In genomic region chr19:49639401-49640112, GRCh38 we compare ENCODE assay signal across 8 cellular contexts. TPM values are rescaled to one million over a fixed set of nuclear protein-coding genes. Genes with fewer than 3 reads are reported as not detected.
A peak's percentile ranks its signal among the peaks of the same experiment; 100 is the strongest.
DNase-seq lines count a peak whose midpoint lies in the region; ATAC-seq and TF ChIP-seq lines count a peak whose summit lies in the region.

No MANE protein-coding gene starts in this region.

- no peak for DNase-seq in activated T-cell treated with anti-CD3 and anti-CD28 coated beads, Interleukin-2, amount 50 U/mL, for 72 hours
- no peak for DNase-seq in activated T-cell treated with anti-CD3 and anti-CD28 coated beads for 4 hours
- peak; percentile 28 for DNase-seq in astrocyte of the hippocampus (ENCODE audit: low read depth, low spot score)
- peak in 1 of 2 donors; percentile 39 for DNase-seq in lower leg skin (ENCODE audit: low spot score in 2 of 2)
- peak; percentile 19 for DNase-seq in transverse colon
- no peak for DNase-seq in iPS-NIHi11 (ENCODE audit: low spot score)
- DNase-seq in medulla oblongata (ENCODE audit: extremely low spot score): no peak
- DNase-seq in AML-193 (lab: John Stamatoyannopoulos, UW): no peak

- intact Hi-C loops in lower leg skin (cut with DNase I; ENCODE audit: low total_unique reads): loop anchor here (5.0 kb wide), 1 partner anchor 47 kb away; the partner anchor contains the start of gene PRR12
- intact Hi-C loops in transverse colon (cut with DNase I; ENCODE audit: low total_unique reads): loop anchor here (5.0 kb wide), 1 partner anchor 47 kb away; the partner anchor contains the start of gene PRR12

- no peaks in the 10 kb centered on the region for H3K27me3 ChIP-seq in transverse colon

- H3K27me3 Mint-ChIP-seq in activated T-cell treated with anti-CD3 and anti-CD28 coated beads, Interleukin-2, amount 50 U/mL, for 72 hours (ENCODE audit: low read depth): peaks cover 6% of the 10 kb centered on the region

- H3K9me3 ChIP-seq in transverse colon: no peaks in the 10 kb centered on the region

- H3K4me1 Mint-ChIP-seq in activated T-cell treated with anti-CD3 and anti-CD28 coated beads, Interleukin-2, amount 50 U/mL, for 72 hours (ENCODE audit: low read depth): peaks cover 62% of the 10 kb centered on the region

- H3K27ac Mint-ChIP-seq in activated T-cell treated with anti-CD3 and anti-CD28 coated beads, Interleukin-2, amount 50 U/mL, for 72 hours: no peak overlapping the region

- peak overlapping the region; percentile 26 for H3K4me3 ChIP-seq in lower leg skin (ENCODE audit: low read depth, poor library complexity, severe bottlenecking)
- peak overlapping the region; percentile 20 to 85 (median 74) for H3K4me3 ChIP-seq in transverse colon

- H3K4me1 ChIP-seq in transverse colon: peaks cover 16 to 66% (median 49%) of the 10 kb centered on the region in 4 donors

- no peaks in the 10 kb centered on the region for H3K36me3 ChIP-seq in transverse colon

- no peaks in the 10 kb centered on the region for H3K9me3 Mint-ChIP-seq in activated T-cell treated with anti-CD3 and anti-CD28 coated beads, Interleukin-2, amount 50 U/mL, for 72 hours

- H3K27ac ChIP-seq in transverse colon: peak overlapping the region; percentile 97 to 100 (median 100)

- WGBS in lower leg skin, 2 donors: 2 to 9% methylated on average over 10 to 31 of the region's 31 CpGs
- 4 to 6% methylated on average over 4 to 18 of the region's 31 CpGs for WGBS in transverse colon (ENCODE audit: low coverage in 1 of 2), 2 donors

- no peak for TF ChIP-seq POLR2A in lower leg skin (IDR thresholded peaks at IDR 0.05)
- TF ChIP-seq POLR2A in transverse colon (IDR thresholded peaks at IDR 0.05): no peak

- TF ChIP-seq CTCF in lower leg skin (IDR thresholded peaks at IDR 0.05) (no peak), transverse colon (IDR thresholded peaks at IDR 0.05) (no peak)

- TF ChIP-seq EP300 in transverse colon (IDR thresholded peaks at IDR 0.05; ENCODE audit: low read depth): no peak

- H3K36me3 Mint-ChIP-seq in activated T-cell treated with anti-CD3 and anti-CD28 coated beads, Interleukin-2, amount 50 U/mL, for 72 hours (ENCODE audit: insufficient read depth in 2 of 2): peaks cover 1 to 2% of the 10 kb centered on the region in 2 donors

- ATAC-seq in activated T-cell treated with anti-CD3 and anti-CD28 coated beads, Interleukin-2, amount 50 U/mL, for 72 hours (replicated peaks in 1 of 2): no peak

- in situ Hi-C loops in transverse colon (cut with MboI; ENCODE audit: low pct_ligation_motif_present in 1 of 4, low pct_unique_long_range_greater_than_20kb in 1 of 4, low sequenced_read_pairs in 3 of 4): no loop called here

- H3K4me3 Mint-ChIP-seq in activated T-cell treated with anti-CD3 and anti-CD28 coated beads, Interleukin-2, amount 50 U/mL, for 72 hours: peak overlapping the region; percentile 99 to 100

RNA-seq across cellular contexts. Expression of gene RRAS, which starts 0.4 kb away (rescaled TPM):
- total RNA-seq in activated T-cell treated with anti-CD3 and anti-CD28 coated beads, Interleukin-2, amount 50 U/mL, for 72 hours: 10 to 100 TPM; 11.3 to 13.5 TPM
- total RNA-seq in lower leg skin (10 to 100 TPM; 14.0 to 20.2 (median 18.8) TPM), transverse colon (10 to 100 TPM; 31.8 to 97.6 (median 58.2) TPM)

RNA-seq across cellular contexts. Expression of gene SCAF1, which starts 2.5 kb away (rescaled TPM):
- 10 to 100 TPM; 57.7 to 60.1 TPM for total RNA-seq in activated T-cell treated with anti-CD3 and anti-CD28 coated beads, Interleukin-2, amount 50 U/mL, for 72 hours
- 10 to 100 TPM; 28.6 to 54.3 (median 33.7) TPM for total RNA-seq in lower leg skin
- total RNA-seq in transverse colon: 100 to 1,000 TPM in 1 of 4 donors, 10 to 100 TPM in 3; 20.2 to 118 (median 32.7) TPM

RNA-seq across cellular contexts. Expression of gene IRF3, which starts 26.1 kb away (rescaled TPM):
- 100 to 1,000 TPM; 135 to 141 TPM for total RNA-seq in activated T-cell treated with anti-CD3 and anti-CD28 coated beads, Interleukin-2, amount 50 U/mL, for 72 hours
- total RNA-seq in lower leg skin (100 to 1,000 TPM in 1 of 4 donors, 10 to 100 TPM in 3; 38.7 to 102 (median 74.9) TPM), transverse colon (100 to 1,000 TPM in 2 of 4 donors, 10 to 100 TPM in 2; 73.0 to 164 (median 104) TPM)

RNA-seq across cellular contexts. Expression of gene BCL2L12, which starts 26.2 kb away (rescaled TPM):
- 10 to 100 TPM; 80.3 to 82.6 TPM for total RNA-seq in activated T-cell treated with anti-CD3 and anti-CD28 coated beads, Interleukin-2, amount 50 U/mL, for 72 hours
- total RNA-seq in lower leg skin: 1 to 10 TPM; 6.1 to 9.2 (median 6.6) TPM
- 10 to 100 TPM in 1 of 4 donors, 1 to 10 TPM in 3; 5.4 to 10.2 (median 6.9) TPM for total RNA-seq in transverse colon

RNA-seq across cellular contexts. Expression of gene PRMT1, which starts 37.5 kb away (rescaled TPM):
- 100 to 1,000 TPM; 201 to 251 TPM for total RNA-seq in activated T-cell treated with anti-CD3 and anti-CD28 coated beads, Interleukin-2, amount 50 U/mL, for 72 hours
- total RNA-seq in lower leg skin (100 to 1,000 TPM; 102 to 117 (median 108) TPM), transverse colon (100 to 1,000 TPM in 1 of 4 donors, 10 to 100 TPM in 3; 45.6 to 116 (median 70.3) TPM)

Comparison
In these comparisons a context has a peak if more than half of its experiments do, and no peak if none do; other contexts are left out.
1. DNase-seq: peak in astrocyte of the hippocampus (single experiment) and transverse colon (single experiment); none in activated T-cell treated with anti-CD3 and anti-CD28 coated beads, Interleukin-2, amount 50 U/mL, for 72 hours (0 of 2), activated T-cell treated with anti-CD3 and anti-CD28 coated beads for 4 hours (single experiment), iPS-NIHi11 (single experiment), medulla oblongata (single experiment) and AML-193 (0 of 2).